1 cellular context compared by ENCODE assay signal in the genomic region with DNA sequence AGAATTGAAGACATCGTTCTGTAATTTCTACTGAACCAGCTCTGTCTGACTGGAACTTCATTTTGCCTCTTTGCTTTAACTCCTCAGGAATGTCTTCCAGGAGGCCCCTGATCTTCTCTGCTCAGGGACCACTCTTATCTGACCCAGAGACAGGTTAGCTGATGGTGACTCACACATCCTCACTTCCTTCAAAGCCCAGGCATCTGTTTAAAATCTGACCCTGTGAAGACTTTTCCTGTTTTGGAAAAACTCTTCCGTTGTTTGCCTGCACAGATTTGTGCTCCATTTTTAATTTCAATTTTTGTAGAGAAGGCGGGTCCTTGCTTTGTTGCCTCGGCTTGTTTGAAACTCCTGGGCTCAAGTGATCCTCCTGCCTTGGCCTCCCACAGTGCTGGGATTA.
TF ChIP-seq lines count a peak whose summit lies in the region.

No MANE protein-coding gene starts in this region.

TF ChIP-seq in WTC11, 78 proteins besides CTCF, POLR2A, EP300 and RAD21 (continued from another document):
- no peak for TF ChIP-seq ERG (CRISPR knock-in tag; IDR thresholded peaks at IDR 0.05)
- no peak for TF ChIP-seq RELA (CRISPR knock-in tag; IDR thresholded peaks at IDR 0.05; ENCODE audit: borderline replicate concordance)
- no peak for TF ChIP-seq GABPB1 (CRISPR knock-in tag; IDR thresholded peaks at IDR 0.05)
- TF ChIP-seq ZSCAN18 (CRISPR knock-in tag; IDR thresholded peaks at IDR 0.05) = no peak
- no peak for TF ChIP-seq HMGA2 (CRISPR knock-in tag; IDR thresholded peaks at IDR 0.05)
- no peak for TF ChIP-seq RORB (CRISPR knock-in tag; IDR thresholded peaks at IDR 0.05)
- TF ChIP-seq, protein P1, sequence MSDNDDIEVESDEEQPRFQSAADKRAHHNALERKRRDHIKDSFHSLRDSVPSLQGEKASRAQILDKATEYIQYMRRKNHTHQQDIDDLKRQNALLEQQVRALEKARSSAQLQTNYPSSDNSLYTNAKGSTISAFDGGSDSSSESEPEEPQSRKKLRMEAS (CRISPR knock-in tag; IDR thresholded peaks at IDR 0.05) = no peak
